In genomic region chr2:33242845-33243244, GRCh38 we compare ENCODE assay signal across 18 cellular contexts.
DNase-seq lines count a peak whose midpoint lies in the region; FAIRE-seq and TF ChIP-seq lines count a peak whose summit lies in the region.
"Had no signal": no experiment of that assay in that cellular context is flagged by ENCODE, and none has a peak within 500 bp of the region (broad histone marks: within the 10 kb centered on the region; RNA-seq: fewer than 3 reads in every experiment).

No MANE protein-coding gene starts in this region.

- no peaks in the 10 kb centered on the region for H3K79me1 ChIP-seq in trophoblast cell (ENCODE audit: low read length)

- H4K12ac ChIP-seq in trophoblast cell (ENCODE audit: low read depth, low read length), result no peak overlapping the region

- TF ChIP-seq CTCF in Loucy (conservative IDR thresholded peaks at IDR 0.05; ENCODE audit: low read length) (no peak), keratinocyte (optimal IDR thresholded peaks at IDR 0.05 in 1 of 3, IDR thresholded peaks at IDR 0.05 in 1 of 3, conservative IDR thresholded peaks at IDR 0.05 in 1 of 3; ENCODE audit: extremely low read depth in 1 of 3, insufficient read depth in 2 of 3, low read length in 3 of 3) (no peak)

- H3K36me3 ChIP-seq in ACC112 (ENCODE audit: insufficient read depth, low read length) (no peaks in the 10 kb centered on the region), Loucy (ENCODE audit: insufficient read depth, low read length) (no peaks in the 10 kb centered on the region), keratinocyte (ENCODE audit: control insufficient read depth in 2 of 2, extremely low read depth in 1 of 2, insufficient read depth in 2 of 2, low read length in 2 of 2) (no peaks in the 10 kb centered on the region), trophoblast cell (ENCODE audit: control insufficient read depth in 1 of 2, insufficient read depth in 2 of 2, low read length in 2 of 2) (no peaks in the 10 kb centered on the region)
- H3K36me3 ChIP-seq: tibial nerve, WERI-Rb-1 had no signal

- no CpG with 5 or more reads among the region's 1 CpG for WGBS in trophoblast cell (ENCODE audit: extremely low coverage, insufficient coverage, insufficient read length)

- no peaks in the 10 kb centered on the region for H3K9me2 ChIP-seq in Loucy (replicated peaks; ENCODE audit: low read depth, low read length)

- no peaks in the 10 kb centered on the region for H3K9me3 ChIP-seq in Loucy (ENCODE audit: insufficient read depth, low read depth, low read length)
- H3K9me3 ChIP-seq in keratinocyte (ENCODE audit: control insufficient read depth, low read depth, low read length), result no peaks in the 10 kb centered on the region
- no peaks in the 10 kb centered on the region for H3K9me3 ChIP-seq in trophoblast cell (ENCODE audit: insufficient read depth, low read depth, low read length)
- H3K9me3 ChIP-seq: esophagus muscularis mucosa, SJCRH30, tibial nerve had no signal

- no peak overlapping the region for H3K18ac ChIP-seq in trophoblast cell (ENCODE audit: low read length)

- no peak overlapping the region for H2BK12ac ChIP-seq in trophoblast cell (ENCODE audit: low read length)

- no peak overlapping the region for H2AK5ac ChIP-seq in trophoblast cell (ENCODE audit: low read length)

- H2AFZ ChIP-seq in ACC112 (ENCODE audit: low read length, unreplicated experiment), result no peak overlapping the region
- no peak overlapping the region for H2AFZ ChIP-seq in Loucy (ENCODE audit: low read length)
- peak overlapping the region; percentile 77 for H2AFZ ChIP-seq in keratinocyte (ENCODE audit: control insufficient read depth, low read length)
- H2AFZ ChIP-seq in trophoblast cell (ENCODE audit: insufficient read depth, low read length, poor library complexity), result no peak overlapping the region

- H3K4ac ChIP-seq in trophoblast cell (ENCODE audit: low read depth, low read length), result no peak overlapping the region

- H3K36me3 Mint-ChIP-seq in activated naive CD8-positive, alpha-beta T cell treated with anti-CD3 and anti-CD28 coated beads for 36 hours, result no peaks in the 10 kb centered on the region

- H4K8ac ChIP-seq in trophoblast cell (ENCODE audit: low read depth, low read length), result no peak overlapping the region

- H3K4me2 ChIP-seq in Loucy (ENCODE audit: low read depth, low read length, poor library complexity, severe bottlenecking) (peak overlapping the region; percentile 65), keratinocyte (ENCODE audit: control insufficient read depth, extremely low read depth, insufficient read depth, low read depth, low read length) (peak overlapping the region; percentile 34), trophoblast cell (ENCODE audit: low read length) (no peak overlapping the region)

- H2BK5ac ChIP-seq in trophoblast cell (ENCODE audit: low read depth, low read length, poor library complexity), result no peak overlapping the region

- H4K91ac ChIP-seq in trophoblast cell (ENCODE audit: low read depth, low read length), result no peak overlapping the region

- DNase-seq in astrocyte of the hippocampus (ENCODE audit: low read depth, low spot score) (peak; percentile 62), keratinocyte (ENCODE audit: low read depth, low spot score) (no peak), NCI-H1048 (lab: John Stamatoyannopoulos, UW) (no peak), trophoblast cell (no peak), globus pallidus (ENCODE audit: low spot score) (no peak)
- no peak for DNase-seq in activated naive CD8-positive, alpha-beta T cell treated with anti-CD3 and anti-CD28 coated beads for 36 hours
- DNase-seq: activated naive CD4-positive, alpha-beta T cell treated with anti-CD3 and anti-CD28 coated beads, Interleukin-2, amount 50 U/mL, for 16 hours; NCI-H748 treated with DMSO at 0.1 percent for 48 hours; SJCRH30; stimulated activated CD4-positive, alpha-beta T cell treated with anti-CD3 and anti-CD28 coated beads, Interleukin-12 subunit alpha, Interleukin-12 subunit beta, amount 100 ng/mL, for 4 hours; WERI-Rb-1 had no signal

- no peak overlapping the region for H3K23ac ChIP-seq in trophoblast cell (ENCODE audit: low read length)

- H3K9ac ChIP-seq in Loucy (ENCODE audit: low read depth, low read length, poor library complexity, severe bottlenecking) (peak overlapping the region; percentile 31), keratinocyte (ENCODE audit: control insufficient read depth, extremely low read depth, insufficient read depth, low read length) (no peak overlapping the region), trophoblast cell (ENCODE audit: low read length) (no peak overlapping the region)

- H3K27me3 ChIP-seq in ACC112 (ENCODE audit: insufficient read depth, low read length), result no peaks in the 10 kb centered on the region
- H3K27me3 ChIP-seq in Loucy (ENCODE audit: insufficient read depth, low read length, poor library complexity, severe bottlenecking), result no peaks in the 10 kb centered on the region
- H3K27me3 ChIP-seq in keratinocyte (ENCODE audit: control insufficient read depth, extremely low read depth, insufficient read depth, low read length), result no peaks in the 10 kb centered on the region
- no peaks in the 10 kb centered on the region for H3K27me3 ChIP-seq in trophoblast cell (ENCODE audit: insufficient read depth, low read length)
- H3K27me3 ChIP-seq: esophagus muscularis mucosa, SJCRH30, tibial nerve had no signal

- no peaks in the 10 kb centered on the region for H3K9me1 ChIP-seq in keratinocyte (ENCODE audit: control insufficient read depth, extremely low read depth, insufficient read depth, low read length)

- 0 out of 2 replicates have a peak, but pooled peaks cover 4% of the 10 kb centered on the region for H3F3A ChIP-seq in Loucy (ENCODE audit: low read depth)

- H3K79me2 ChIP-seq in ACC112 (ENCODE audit: control insufficient read depth, insufficient read depth, low read length, unreplicated experiment) (no peaks in the 10 kb centered on the region), Loucy (ENCODE audit: insufficient read depth, low read length) (no peaks in the 10 kb centered on the region), keratinocyte (ENCODE audit: control insufficient read depth, insufficient read depth, low read length) (no peaks in the 10 kb centered on the region), trophoblast cell (ENCODE audit: control insufficient read depth, insufficient read depth, low read length, poor library complexity) (no peaks in the 10 kb centered on the region)

- no peak overlapping the region for H3K4me3 Mint-ChIP-seq in activated naive CD8-positive, alpha-beta T cell treated with anti-CD3 and anti-CD28 coated beads for 36 hours
- H3K4me3 Mint-ChIP-seq: mesothelial cell of epicardium had no signal

- no peak overlapping the region for H3K14ac ChIP-seq in trophoblast cell (ENCODE audit: low read length)

- H3K27ac ChIP-seq in ACC112 (ENCODE audit: low read depth, low read length) (peak overlapping the region; percentile 79), keratinocyte (ENCODE audit: control insufficient read depth, insufficient read depth, low read length) (no peak overlapping the region), trophoblast cell (ENCODE audit: low read depth, low read length) (no peak overlapping the region)
- H3K27ac ChIP-seq: esophagus muscularis mucosa, SJCRH30, tibial nerve, WERI-Rb-1 had no signal

- dilution Hi-C loops in keratinocyte (cut with MboI; ENCODE audit: extremely low pct_ligation_motif_present, low sequenced_read_pairs), result no loop called here

- H4K20me1 ChIP-seq in Loucy (ENCODE audit: insufficient read depth, low read length, poor library complexity, severe bottlenecking) (no peaks in the 10 kb centered on the region), keratinocyte (ENCODE audit: control insufficient read depth, extremely low read depth, insufficient read depth, low read length) (no peaks in the 10 kb centered on the region)

- H3K27me3 Mint-ChIP-seq in activated naive CD8-positive, alpha-beta T cell treated with anti-CD3 and anti-CD28 coated beads for 36 hours, result no peaks in the 10 kb centered on the region

- H3K27ac Mint-ChIP-seq in activated naive CD8-positive, alpha-beta T cell treated with anti-CD3 and anti-CD28 coated beads for 36 hours, result no peak overlapping the region
- H3K27ac Mint-ChIP-seq: mesothelial cell of epicardium had no signal

- no peaks in the 10 kb centered on the region for H3K9me3 Mint-ChIP-seq in activated naive CD8-positive, alpha-beta T cell treated with anti-CD3 and anti-CD28 coated beads for 36 hours
- H3K9me3 Mint-ChIP-seq: mesothelial cell of epicardium had no signal

- no peak overlapping the region for H2BK120ac ChIP-seq in trophoblast cell (ENCODE audit: insufficient read depth, low read length, poor library complexity)

- no peaks in the 10 kb centered on the region for H3K4me1 Mint-ChIP-seq in activated naive CD8-positive, alpha-beta T cell treated with anti-CD3 and anti-CD28 coated beads for 36 hours

- FAIRE-seq in keratinocyte (lab: Jason Lieb, UNC), result peak; percentile 79
- FAIRE-seq: colon, D721Med had no signal

- H3K4me1 ChIP-seq in ACC112 (ENCODE audit: control insufficient read depth, insufficient read depth, low read length, unreplicated experiment) (peaks cover 29% of the 10 kb centered on the region), Loucy (ENCODE audit: insufficient read depth, low read length, poor library complexity, severe bottlenecking) (peaks cover 73% of the 10 kb centered on the region), keratinocyte (ENCODE audit: control insufficient read depth, extremely low read depth, insufficient read depth, low read length) (peaks cover 15% of the 10 kb centered on the region), trophoblast cell (ENCODE audit: control insufficient read depth in 1 of 2, insufficient read depth in 2 of 2, low read length in 2 of 2) (no peaks in the 10 kb centered on the region)

- H3K4me3 ChIP-seq in ACC112 (ENCODE audit: low read depth, low read length) (no peak overlapping the region), Loucy (ENCODE audit: low read length, poor library complexity, severe bottlenecking) (peak overlapping the region; percentile 44), keratinocyte (ENCODE audit: control insufficient read depth in 2 of 3, extremely low read depth in 1 of 3, insufficient read depth in 2 of 3, low read depth in 1 of 3, low read length in 3 of 3) (no peak overlapping the region), trophoblast cell (ENCODE audit: low read depth, low read length) (no peak overlapping the region)
- H3K4me3 ChIP-seq: esophagus muscularis mucosa, SJCRH30, tibial nerve had no signal
